Comparison of ENCODE assay signal across 8 cellular contexts in genomic region chr14:39268393-39268792, GRCh38. TPM values are rescaled to one million over a fixed set of nuclear protein-coding genes. Genes with fewer than 3 reads are reported as not detected.
DNase-seq lines count a peak whose midpoint lies in the region; FAIRE-seq and TF ChIP-seq lines count a peak whose summit lies in the region.

No MANE protein-coding gene starts in this region.

- peak overlapping the region in 2 of 21 experiments; percentile 97 to 100 for H3K27ac ChIP-seq in skin epidermis

- no peak for FAIRE-seq in HTR-8/SVneo (lab: Jason Lieb, UNC)

- H3K4me3 ChIP-seq in AG09309 (ENCODE audit: control insufficient read depth, low read depth, low read length) (peak overlapping the region; percentile 99), HFF-Myc (replicated peaks; ENCODE audit: low read depth, low read length) (peak overlapping the region; percentile 83), fibroblast of the aortic adventitia (ENCODE audit: low read depth, low read length) (peak overlapping the region; percentile 96), skin epidermis (peak overlapping the region in 4 of 7 experiments; percentile 83 to 99 (median 88))

- DNase-seq in AG09309 (ENCODE audit: low read depth), result no peak
- DNase-seq in HFF-Myc (ENCODE audit: extremely low read depth, low read depth), result no peak
- peak; percentile 31 for DNase-seq in SW480 (ENCODE audit: low spot score)
- DNase-seq in fibroblast of the aortic adventitia (ENCODE audit: low read depth), result peak; percentile 40
- no peak for DNase-seq in NCI-H446 treated with DMSO at 0.1 percent for 48 hours (lab: John Stamatoyannopoulos, UW)
- DNase-seq in stimulated activated CD8-positive, alpha-beta memory T cell treated with anti-CD3 and anti-CD28 coated beads, Interleukin-4, amount 100 ng/mL, for 48 hours, result no peak
- DNase-seq in HTR-8/SVneo (ENCODE audit: insufficient read length, low spot score), result no peak

- no peak for TF ChIP-seq CTCF in AG09309 (IDR thresholded peaks at IDR 0.05; ENCODE audit: control insufficient read depth, insufficient read depth, low read depth, low read length, missing control alignments)
- TF ChIP-seq CTCF in HFF-Myc (IDR thresholded peaks at IDR 0.05; ENCODE audit: low read depth, low read length, missing control alignments), result no peak
- TF ChIP-seq CTCF in fibroblast of the aortic adventitia (IDR thresholded peaks at IDR 0.05; ENCODE audit: insufficient read depth, low read length), result no peak

RNA-seq across cellular contexts. Expression of gene MIA2, which starts 34.7 kb away (rescaled TPM):
- 20.4 and 121 TPM in 2 replicates for total RNA-seq in fibroblast of the aortic adventitia (ENCODE audit: low replicate concordance)

Comparison
In these comparisons a context has a peak if more than half of its experiments do, and no peak if none do; other contexts are left out.
1. DNase-seq: peak in SW480 (single experiment) and fibroblast of the aortic adventitia (single experiment); none in AG09309 (single experiment), HFF-Myc (single experiment), NCI-H446 treated with DMSO at 0.1 percent for 48 hours (single experiment), stimulated activated CD8-positive, alpha-beta memory T cell treated with anti-CD3 and anti-CD28 coated beads, Interleukin-4, amount 100 ng/mL, for 48 hours (single experiment) and HTR-8/SVneo (single experiment).
2. Peak in every context shown above with its lines, with median percentiles within 50 percentile points of each other: H3K4me3 ChIP-seq.